Comparison of ENCODE assay signal across 23 cellular contexts in genomic region chr13:40186041-40186440, GRCh38.
A peak's percentile ranks its signal among the peaks of the same experiment; 100 is the strongest.
DNase-seq lines count a peak whose midpoint lies in the region; ATAC-seq, FAIRE-seq and TF ChIP-seq lines count a peak whose summit lies in the region.
"Had no signal": no experiment of that assay in that cellular context is flagged by ENCODE, and none has a peak within 500 bp of the region (broad histone marks: within the 10 kb centered on the region; RNA-seq: fewer than 3 reads in every experiment).

No MANE protein-coding gene starts in this region.

- WGBS in heart left ventricle, 4 donors = 62 to 79% (median 75%) methylated on average over 3 of the region's 3 CpGs

- H3K36me3 Mint-ChIP-seq in stimulated activated naive CD8-positive, alpha-beta T cell treated with anti-CD3 and anti-CD28 coated beads, Interleukin-15, Interleukin-2, amounts not matched to agents 100 ng/mL and 50 ng/mL, for 24 hours (ENCODE audit: low read depth) = no peaks in the 10 kb centered on the region
- no peaks in the 10 kb centered on the region for H3K36me3 Mint-ChIP-seq in T-helper 2 cell treated with Interferon-gamma antibody and Interleukin-4, amounts not matched to agents 5 μg/mL and 100 μg/mL, for 36 hours (ENCODE audit: low read depth)
- H3K36me3 Mint-ChIP-seq in activated naive CD8-positive, alpha-beta T cell treated with anti-CD3 and anti-CD28 coated beads, Interleukin-2, amount 50 U/mL, for 24 hours (ENCODE audit: low read depth) = no peaks in the 10 kb centered on the region
- H3K36me3 Mint-ChIP-seq: brain; stimulated activated memory B cell treated with anti-CD40 and anti-IgM and Interleukin-4, amounts not matched to agents 10 μg/mL and 1 μg/mL and 100 μg/mL, for 72 hours had no signal

- peaks cover 86% of the 10 kb centered on the region for H3K4me1 Mint-ChIP-seq in stimulated activated naive CD8-positive, alpha-beta T cell treated with anti-CD3 and anti-CD28 coated beads, Interleukin-15, Interleukin-2, amounts not matched to agents 100 ng/mL and 50 ng/mL, for 24 hours (ENCODE audit: low read depth)
- peaks cover 64% of the 10 kb centered on the region for H3K4me1 Mint-ChIP-seq in T-helper 2 cell treated with Interferon-gamma antibody and Interleukin-4, amounts not matched to agents 5 μg/mL and 100 μg/mL, for 36 hours (ENCODE audit: low read depth)
- peaks cover 83% of the 10 kb centered on the region for H3K4me1 Mint-ChIP-seq in activated naive CD8-positive, alpha-beta T cell treated with anti-CD3 and anti-CD28 coated beads, Interleukin-2, amount 50 U/mL, for 24 hours

- FAIRE-seq in RCC 7860 (lab: Jason Lieb, UNC) = no peak
- FAIRE-seq: keratinocyte had no signal

- H3K4me3 Mint-ChIP-seq in stimulated activated naive CD8-positive, alpha-beta T cell treated with anti-CD3 and anti-CD28 coated beads, Interleukin-15, Interleukin-2, amounts not matched to agents 100 ng/mL and 50 ng/mL, for 24 hours = no peak overlapping the region
- peak overlapping the region; percentile 36 for H3K4me3 Mint-ChIP-seq in T-helper 2 cell treated with Interferon-gamma antibody and Interleukin-4, amounts not matched to agents 5 μg/mL and 100 μg/mL, for 36 hours
- H3K4me3 Mint-ChIP-seq in activated naive CD8-positive, alpha-beta T cell treated with anti-CD3 and anti-CD28 coated beads, Interleukin-2, amount 50 U/mL, for 24 hours = no peak overlapping the region
- H3K4me3 Mint-ChIP-seq: brain; stimulated activated memory B cell treated with anti-CD40 and anti-IgM and Interleukin-4, amounts not matched to agents 10 μg/mL and 1 μg/mL and 100 μg/mL, for 72 hours had no signal

- H3K27me3 ChIP-seq in heart left ventricle = no peaks in the 10 kb centered on the region

- peak overlapping the region; percentile 60 for H3K27ac Mint-ChIP-seq in stimulated activated naive CD8-positive, alpha-beta T cell treated with anti-CD3 and anti-CD28 coated beads, Interleukin-15, Interleukin-2, amounts not matched to agents 100 ng/mL and 50 ng/mL, for 24 hours
- peak overlapping the region; percentile 33 for H3K27ac Mint-ChIP-seq in T-helper 2 cell treated with Interferon-gamma antibody and Interleukin-4, amounts not matched to agents 5 μg/mL and 100 μg/mL, for 36 hours
- peak overlapping the region; percentile 90 for H3K27ac Mint-ChIP-seq in activated naive CD8-positive, alpha-beta T cell treated with anti-CD3 and anti-CD28 coated beads, Interleukin-2, amount 50 U/mL, for 24 hours
- H3K27ac Mint-ChIP-seq: stimulated activated memory B cell treated with anti-CD40 and anti-IgM and Interleukin-4, amounts not matched to agents 10 μg/mL and 1 μg/mL and 100 μg/mL, for 72 hours had no signal

- H3K4me3 ChIP-seq in heart left ventricle = no peak overlapping the region
- H3K4me3 ChIP-seq: lung, thoracic aorta had no signal

- no peak for ATAC-seq in stimulated activated naive CD8-positive, alpha-beta T cell treated with anti-CD3 and anti-CD28 coated beads, Interleukin-15, Interleukin-2, amounts not matched to agents 100 U/mL and 50 U/mL, for 24 hours
- no peak for ATAC-seq in activated naive CD8-positive, alpha-beta T cell treated with anti-CD3 and anti-CD28 coated beads, Interleukin-2, amount 50 U/mL, for 24 hours
- no peak for ATAC-seq in HG02840 (IDR thresholded peaks at IDR 0.05; ENCODE audit: low FRiP score, unreplicated experiment)
- no peak for ATAC-seq in heart left ventricle
- ATAC-seq: activated CD4-positive, CD25-positive, alpha-beta regulatory T cell treated with anti-CD3 and anti-CD28 coated beads, Interleukin-2, amount 50 U/mL, for 24 hours had no signal

- peaks cover 0 to 25% (median 13%) of the 10 kb centered on the region in 12 donors for H3K4me1 ChIP-seq in heart left ventricle

- H3K36me3 ChIP-seq in heart left ventricle = no peaks in the 10 kb centered on the region
- H3K36me3 ChIP-seq: thoracic aorta had no signal

- no peaks in the 10 kb centered on the region for H3K9me3 Mint-ChIP-seq in stimulated activated naive CD8-positive, alpha-beta T cell treated with anti-CD3 and anti-CD28 coated beads, Interleukin-15, Interleukin-2, amounts not matched to agents 100 ng/mL and 50 ng/mL, for 24 hours
- H3K9me3 Mint-ChIP-seq in T-helper 2 cell treated with Interferon-gamma antibody and Interleukin-4, amounts not matched to agents 5 μg/mL and 100 μg/mL, for 36 hours = no peaks in the 10 kb centered on the region
- peaks cover 3% of the 10 kb centered on the region for H3K9me3 Mint-ChIP-seq in activated naive CD8-positive, alpha-beta T cell treated with anti-CD3 and anti-CD28 coated beads, Interleukin-2, amount 50 U/mL, for 24 hours
- H3K9me3 Mint-ChIP-seq: brain; stimulated activated memory B cell treated with anti-CD40 and anti-IgM and Interleukin-4, amounts not matched to agents 10 μg/mL and 1 μg/mL and 100 μg/mL, for 72 hours had no signal

- H3K27ac ChIP-seq in heart left ventricle = no peak overlapping the region
- H3K27ac ChIP-seq: thoracic aorta had no signal

- TF ChIP-seq CTCF in heart left ventricle (IDR thresholded peaks at IDR 0.05) = no peak

- intact Hi-C loops in heart left ventricle (cut with DNase I) = no loop called here

- TF ChIP-seq POLR2A in heart left ventricle (IDR thresholded peaks at IDR 0.05) = no peak

- no peaks in the 10 kb centered on the region for H3K27me3 Mint-ChIP-seq in stimulated activated naive CD8-positive, alpha-beta T cell treated with anti-CD3 and anti-CD28 coated beads, Interleukin-15, Interleukin-2, amounts not matched to agents 100 ng/mL and 50 ng/mL, for 24 hours
- no peaks in the 10 kb centered on the region for H3K27me3 Mint-ChIP-seq in T-helper 2 cell treated with Interferon-gamma antibody and Interleukin-4, amounts not matched to agents 5 μg/mL and 100 μg/mL, for 36 hours (ENCODE audit: low read depth)
- no peaks in the 10 kb centered on the region for H3K27me3 Mint-ChIP-seq in activated naive CD8-positive, alpha-beta T cell treated with anti-CD3 and anti-CD28 coated beads, Interleukin-2, amount 50 U/mL, for 24 hours
- H3K27me3 Mint-ChIP-seq: stimulated activated memory B cell treated with anti-CD40 and anti-IgM and Interleukin-4, amounts not matched to agents 10 μg/mL and 1 μg/mL and 100 μg/mL, for 72 hours had no signal

- no peak for DNase-seq in stimulated activated naive CD8-positive, alpha-beta T cell treated with anti-CD3 and anti-CD28 coated beads, Interleukin-15, Interleukin-2, amounts not matched to agents 100 U/mL and 50 U/mL, for 24 hours
- no peak for DNase-seq in T-helper 2 cell treated with Interferon-gamma antibody and Interleukin-4, amounts not matched to agents 5 μg/mL and 100 μg/mL, for 36 hours (ENCODE audit: low spot score)
- no peak for DNase-seq in activated naive CD8-positive, alpha-beta T cell treated with anti-CD3 and anti-CD28 coated beads, Interleukin-2, amount 50 U/mL, for 24 hours
- DNase-seq in heart left ventricle (no peak), RCC 7860 (ENCODE audit: low spot score) (no peak)
- DNase-seq: activated CD8-positive, alpha-beta memory T cell treated with anti-CD3 and anti-CD28 coated beads, Interleukin-2, amount 50 U/mL, for 4 hours; DMS79; effector CD8-positive, alpha-beta T cell; foreskin melanocyte; hypothalamus; NCI-H1105; NCI-H2081; NCI-H446 treated with DMSO at 0.1 percent for 48 hours; nucleus accumbens; SK-N-SH had no signal

- H3K9me3 ChIP-seq in heart left ventricle = no peaks in the 10 kb centered on the region
- H3K9me3 ChIP-seq: SK-N-SH, thoracic aorta had no signal

Comparison
In these comparisons a context has a peak if more than half of its experiments do, and no peak if none do; other contexts are left out.
1. H3K27ac Mint-ChIP-seq: peak in every context shown above with its lines; median percentile 90 in activated naive CD8-positive, alpha-beta T cell treated with anti-CD3 and anti-CD28 coated beads, Interleukin-2, amount 50 U/mL, for 24 hours; 60 in stimulated activated naive CD8-positive, alpha-beta T cell treated with anti-CD3 and anti-CD28 coated beads, Interleukin-15, Interleukin-2, amounts not matched to agents 100 ng/mL and 50 ng/mL, for 24 hours; 33 in T-helper 2 cell treated with Interferon-gamma antibody and Interleukin-4, amounts not matched to agents 5 μg/mL and 100 μg/mL, for 36 hours.